Comparison of ENCODE assay signal across 2 cellular contexts in genomic region chr9:77997611-77998349, GRCh38.
TF ChIP-seq lines count a peak whose summit lies in the region.

No MANE protein-coding gene starts in this region.

TF ChIP-seq in SK-N-SH, 30 proteins besides CTCF, POLR2A, EP300 and RAD21 (continued from another document):
- TF ChIP-seq POLR2AphosphoS5 (IDR thresholded peaks at IDR 0.05; ENCODE audit: low read depth, low read length) (no peak), SMC3 (IDR thresholded peaks at IDR 0.05; ENCODE audit: low read depth, low read length) (no peak), MXI1 (IDR thresholded peaks at IDR 0.05; ENCODE audit: low read depth, low read length) (peak; percentile 66; the same call in 1 of the 2 replicates), GATA2 (CRISPR knock-in tag; IDR thresholded peaks at IDR 0.05) (peak; percentile 81), EZH2phosphoT487 (IDR thresholded peaks at IDR 0.05; ENCODE audit: borderline replicate concordance, low read depth) (no peak)

TF ChIP-seq in SK-N-SH treated with all-trans-retinoic acid at 6 μM for 48 hours, 23 proteins besides CTCF, POLR2A, EP300 and RAD21 (continued from another document):
- no peak for TF ChIP-seq TSHZ2 (CRISPR knock-in tag; IDR thresholded peaks at IDR 0.05)
- no peak for TF ChIP-seq RARB (CRISPR knock-in tag; IDR thresholded peaks at IDR 0.05)
- TF ChIP-seq, protein P1, sequence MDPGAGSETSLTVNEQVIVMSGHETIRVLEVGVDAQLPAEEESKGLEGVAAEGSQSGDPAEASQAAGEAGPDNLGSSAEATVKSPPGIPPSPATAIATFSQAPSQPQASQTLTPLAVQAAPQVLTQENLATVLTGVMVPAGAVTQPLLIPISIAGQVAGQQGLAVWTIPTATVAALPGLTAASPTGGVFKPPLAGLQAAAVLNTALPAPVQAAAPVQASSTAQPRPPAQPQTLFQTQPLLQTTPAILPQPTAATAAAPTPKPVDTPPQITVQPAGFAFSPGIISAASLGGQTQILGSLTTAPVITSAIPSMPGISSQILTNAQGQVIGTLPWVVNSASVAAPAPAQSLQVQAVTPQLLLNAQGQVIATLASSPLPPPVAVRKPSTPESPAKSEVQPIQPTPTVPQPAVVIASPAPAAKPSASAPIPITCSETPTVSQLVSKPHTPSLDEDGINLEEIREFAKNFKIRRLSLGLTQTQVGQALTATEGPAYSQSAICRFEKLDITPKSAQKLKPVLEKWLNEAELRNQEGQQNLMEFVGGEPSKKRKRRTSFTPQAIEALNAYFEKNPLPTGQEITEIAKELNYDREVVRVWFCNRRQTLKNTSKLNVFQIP (CRISPR knock-in tag; IDR thresholded peaks at IDR 0.05; ENCODE audit: borderline replicate concordance, low read depth) = no peak
- TF ChIP-seq ZFP30 (CRISPR knock-in tag; IDR thresholded peaks at IDR 0.05) = no peak
